In genomic region chr10:70540089-70540788, GRCh38 we compare ENCODE assay signal across 8 cellular contexts.
DNase-seq lines count a peak whose midpoint lies in the region; ATAC-seq lines count a peak whose summit lies in the region.

No MANE protein-coding gene starts in this region.

- ATAC-seq in Right ventricle myocardium superior (ENCODE audit: poor library complexity) (peak; percentile 61), GM21381 (IDR thresholded peaks at IDR 0.05; ENCODE audit: unreplicated experiment) (no peak)

- intact Hi-C loops in Right ventricle myocardium superior (cut with DNase I): no loop called here

- peak; percentile 10 for DNase-seq in activated T-cell treated with anti-CD3 and anti-CD28 coated beads for 24 hours (ENCODE audit: low read depth)
- DNase-seq in activated T-cell treated with anti-CD3 and anti-CD28 coated beads, Interleukin-2, amount 50 U/mL, for 1 hour: no peak
- peak; percentile 12 for DNase-seq in activated CD4-positive, alpha-beta T cell treated with anti-CD3 and anti-CD28 coated beads, Interleukin-2, amount 50 U/mL, for 1 hour
- peak; percentile 54 for DNase-seq in Right ventricle myocardium superior
- peak; percentile 17 for DNase-seq in stimulated activated CD4-positive, alpha-beta T cell treated with anti-CD3 and anti-CD28 coated beads, Interleukin-4, amount 100 ng/mL, for 24 hours
- no peak for DNase-seq in ureter (ENCODE audit: low spot score)
- DNase-seq in RPMI8226: no peak

Comparison
In these comparisons a context has a peak if more than half of its experiments do, and no peak if none do; other contexts are left out.
1. DNase-seq: peak in activated T-cell treated with anti-CD3 and anti-CD28 coated beads for 24 hours (single experiment), activated CD4-positive, alpha-beta T cell treated with anti-CD3 and anti-CD28 coated beads, Interleukin-2, amount 50 U/mL, for 1 hour (single experiment), Right ventricle myocardium superior (single experiment) and stimulated activated CD4-positive, alpha-beta T cell treated with anti-CD3 and anti-CD28 coated beads, Interleukin-4, amount 100 ng/mL, for 24 hours (single experiment); none in activated T-cell treated with anti-CD3 and anti-CD28 coated beads, Interleukin-2, amount 50 U/mL, for 1 hour (single experiment), ureter (single experiment) and RPMI8226 (single experiment).